Comparison of ENCODE assay signal across 2 cellular contexts in the genomic region with DNA sequence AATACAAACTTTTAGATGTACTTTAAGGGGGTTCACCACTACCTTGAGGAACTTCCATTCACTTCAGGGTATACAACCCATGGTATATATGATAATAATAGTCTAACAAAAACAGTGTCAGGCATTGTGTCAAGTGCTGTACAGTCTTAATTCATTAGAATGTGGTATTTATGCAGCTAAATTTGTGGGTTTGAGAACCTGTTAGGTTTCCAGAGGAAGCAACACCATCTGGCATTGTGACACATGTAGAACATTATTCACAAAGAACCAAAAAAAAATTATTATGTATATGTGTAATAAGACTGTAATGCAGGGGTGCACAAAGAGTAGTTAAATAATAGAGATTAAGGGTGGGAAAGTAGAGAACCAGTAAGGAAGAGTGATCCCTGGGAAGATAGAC.
TF ChIP-seq lines count a peak whose summit lies in the region.

No MANE protein-coding gene starts in this region.

TF ChIP-seq in GM12878, 131 proteins besides CTCF, POLR2A, EP300 and RAD21:
- TF ChIP-seq JUNB (IDR thresholded peaks at IDR 0.05), result no peak
- no peak for TF ChIP-seq RB1 (IDR thresholded peaks at IDR 0.05; ENCODE audit: borderline replicate concordance)
- TF ChIP-seq ZZZ3 (IDR thresholded peaks at IDR 0.05; ENCODE audit: control insufficient read depth, insufficient read length, low read depth), result no peak
- TF ChIP-seq TCF3 (IDR thresholded peaks at IDR 0.05; ENCODE audit: borderline replicate concordance, insufficient read depth, low read depth, low read length), result no peak
- TF ChIP-seq, protein P1, sequence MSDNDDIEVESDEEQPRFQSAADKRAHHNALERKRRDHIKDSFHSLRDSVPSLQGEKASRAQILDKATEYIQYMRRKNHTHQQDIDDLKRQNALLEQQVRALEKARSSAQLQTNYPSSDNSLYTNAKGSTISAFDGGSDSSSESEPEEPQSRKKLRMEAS (IDR thresholded peaks at IDR 0.05; ENCODE audit: low read depth, low read length), result no peak
- TF ChIP-seq BRCA1 (IDR thresholded peaks at IDR 0.05; ENCODE audit: low read depth, low read length), result no peak
- no peak for TF ChIP-seq POLR2AphosphoS5 (IDR thresholded peaks at IDR 0.05; ENCODE audit: low read length)
- TF ChIP-seq, protein P2, sequence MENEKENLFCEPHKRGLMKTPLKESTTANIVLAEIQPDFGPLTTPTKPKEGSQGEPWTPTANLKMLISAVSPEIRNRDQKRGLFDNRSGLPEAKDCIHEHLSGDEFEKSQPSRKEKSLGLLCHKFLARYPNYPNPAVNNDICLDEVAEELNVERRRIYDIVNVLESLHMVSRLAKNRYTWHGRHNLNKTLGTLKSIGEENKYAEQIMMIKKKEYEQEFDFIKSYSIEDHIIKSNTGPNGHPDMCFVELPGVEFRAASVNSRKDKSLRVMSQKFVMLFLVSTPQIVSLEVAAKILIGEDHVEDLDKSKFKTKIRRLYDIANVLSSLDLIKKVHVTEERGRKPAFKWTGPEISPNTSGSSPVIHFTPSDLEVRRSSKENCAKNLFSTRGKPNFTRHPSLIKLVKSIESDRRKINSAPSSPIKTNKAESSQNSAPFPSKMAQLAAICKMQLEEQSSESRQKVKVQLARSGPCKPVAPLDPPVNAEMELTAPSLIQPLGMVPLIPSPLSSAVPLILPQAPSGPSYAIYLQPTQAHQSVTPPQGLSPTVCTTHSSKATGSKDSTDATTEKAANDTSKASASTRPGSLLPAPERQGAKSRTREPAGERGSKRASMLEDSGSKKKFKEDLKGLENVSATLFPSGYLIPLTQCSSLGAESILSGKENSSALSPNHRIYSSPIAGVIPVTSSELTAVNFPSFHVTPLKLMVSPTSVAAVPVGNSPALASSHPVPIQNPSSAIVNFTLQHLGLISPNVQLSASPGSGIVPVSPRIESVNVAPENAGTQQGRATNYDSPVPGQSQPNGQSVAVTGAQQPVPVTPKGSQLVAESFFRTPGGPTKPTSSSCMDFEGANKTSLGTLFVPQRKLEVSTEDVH (IDR thresholded peaks at IDR 0.05; ENCODE audit: low read depth, partially characterized antibody), result no peak
- TF ChIP-seq TBL1XR1 (IDR thresholded peaks at IDR 0.05; ENCODE audit: low read depth, low read length), result no peak
- TF ChIP-seq, protein P3, sequence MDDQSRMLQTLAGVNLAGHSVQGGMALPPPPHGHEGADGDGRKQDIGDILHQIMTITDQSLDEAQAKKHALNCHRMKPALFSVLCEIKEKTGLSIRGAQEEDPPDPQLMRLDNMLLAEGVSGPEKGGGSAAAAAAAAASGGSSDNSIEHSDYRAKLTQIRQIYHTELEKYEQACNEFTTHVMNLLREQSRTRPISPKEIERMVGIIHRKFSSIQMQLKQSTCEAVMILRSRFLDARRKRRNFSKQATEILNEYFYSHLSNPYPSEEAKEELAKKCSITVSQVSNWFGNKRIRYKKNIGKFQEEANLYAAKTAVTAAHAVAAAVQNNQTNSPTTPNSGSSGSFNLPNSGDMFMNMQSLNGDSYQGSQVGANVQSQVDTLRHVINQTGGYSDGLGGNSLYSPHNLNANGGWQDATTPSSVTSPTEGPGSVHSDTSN (IDR thresholded peaks at IDR 0.05; ENCODE audit: insufficient replicate concordance, low read depth, low read length), result no peak
- no peak for TF ChIP-seq PML (IDR thresholded peaks at IDR 0.05; ENCODE audit: low read length)
- no peak for TF ChIP-seq SMARCA5 (IDR thresholded peaks at IDR 0.05)
- no peak for TF ChIP-seq ZBED1 (IDR thresholded peaks at IDR 0.05; ENCODE audit: borderline replicate concordance)
- no peak for TF ChIP-seq MTA3 (IDR thresholded peaks at IDR 0.05; ENCODE audit: borderline replicate concordance, low read length)
- no peak for TF ChIP-seq SIX5 (IDR thresholded peaks at IDR 0.05; ENCODE audit: low read depth, low read length, severe bottlenecking)
- TF ChIP-seq CHD2 (IDR thresholded peaks at IDR 0.05; ENCODE audit: borderline replicate concordance, low read depth, low read length), result no peak
- TF ChIP-seq SIN3A (IDR thresholded peaks at IDR 0.05; ENCODE audit: low read depth, low read length), result no peak
- TF ChIP-seq, protein P4, sequence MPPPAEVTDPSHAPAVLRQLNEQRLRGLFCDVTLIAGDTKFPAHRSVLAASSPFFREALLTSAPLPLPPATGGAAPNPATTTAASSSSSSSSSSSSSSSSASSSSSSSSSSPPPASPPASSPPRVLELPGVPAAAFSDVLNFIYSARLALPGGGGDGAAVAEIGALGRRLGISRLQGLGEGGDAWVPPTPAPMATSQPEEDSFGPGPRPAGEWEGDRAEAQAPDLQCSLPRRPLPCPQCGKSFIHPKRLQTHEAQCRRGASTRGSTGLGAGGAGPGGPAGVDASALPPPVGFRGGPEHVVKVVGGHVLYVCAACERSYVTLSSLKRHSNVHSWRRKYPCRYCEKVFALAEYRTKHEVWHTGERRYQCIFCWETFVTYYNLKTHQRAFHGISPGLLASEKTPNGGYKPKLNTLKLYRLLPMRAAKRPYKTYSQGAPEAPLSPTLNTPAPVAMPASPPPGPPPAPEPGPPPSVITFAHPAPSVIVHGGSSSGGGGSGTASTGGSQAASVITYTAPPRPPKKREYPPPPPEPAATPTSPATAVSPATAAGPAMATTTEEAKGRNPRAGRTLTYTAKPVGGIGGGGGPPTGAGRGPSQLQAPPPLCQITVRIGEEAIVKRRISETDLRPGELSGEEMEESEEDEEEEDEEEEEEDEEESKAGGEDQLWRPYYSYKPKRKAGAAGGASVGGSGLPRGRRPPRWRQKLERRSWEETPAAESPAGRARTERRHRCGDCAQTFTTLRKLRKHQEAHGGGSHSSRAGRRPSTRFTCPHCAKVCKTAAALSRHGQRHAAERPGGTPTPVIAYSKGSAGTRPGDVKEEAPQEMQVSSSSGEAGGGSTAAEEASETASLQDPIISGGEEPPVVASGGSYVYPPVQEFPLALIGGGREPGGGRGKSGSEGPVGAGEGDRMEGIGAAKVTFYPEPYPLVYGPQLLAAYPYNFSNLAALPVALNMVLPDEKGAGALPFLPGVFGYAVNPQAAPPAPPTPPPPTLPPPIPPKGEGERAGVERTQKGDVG (CRISPR knock-in tag; IDR thresholded peaks at IDR 0.05), result no peak

TF ChIP-seq in SK-N-SH, 30 proteins besides CTCF, POLR2A, EP300 and RAD21:
- TF ChIP-seq, protein P5, sequence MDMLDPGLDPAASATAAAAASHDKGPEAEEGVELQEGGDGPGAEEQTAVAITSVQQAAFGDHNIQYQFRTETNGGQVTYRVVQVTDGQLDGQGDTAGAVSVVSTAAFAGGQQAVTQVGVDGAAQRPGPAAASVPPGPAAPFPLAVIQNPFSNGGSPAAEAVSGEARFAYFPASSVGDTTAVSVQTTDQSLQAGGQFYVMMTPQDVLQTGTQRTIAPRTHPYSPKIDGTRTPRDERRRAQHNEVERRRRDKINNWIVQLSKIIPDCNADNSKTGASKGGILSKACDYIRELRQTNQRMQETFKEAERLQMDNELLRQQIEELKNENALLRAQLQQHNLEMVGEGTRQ (IDR thresholded peaks at IDR 0.05; ENCODE audit: borderline replicate concordance, low read depth, low read length), result no peak
- TF ChIP-seq NFIC (IDR thresholded peaks at IDR 0.05; ENCODE audit: borderline replicate concordance) (no peak), POLR2AphosphoS5 (IDR thresholded peaks at IDR 0.05; ENCODE audit: low read depth, low read length) (no peak), RFX5 (IDR thresholded peaks at IDR 0.05; ENCODE audit: low read length) (no peak), RCOR1 (IDR thresholded peaks at IDR 0.05; ENCODE audit: low read length) (no peak), TCF12 (IDR thresholded peaks at IDR 0.05) (no peak), GATA2 (CRISPR knock-in tag; IDR thresholded peaks at IDR 0.05) (no peak), ELF1 (IDR thresholded peaks at IDR 0.05) (no peak), SIN3A (IDR thresholded peaks at IDR 0.05; ENCODE audit: borderline replicate concordance, low read depth, low read length) (no peak), TAF1 (IDR thresholded peaks at IDR 0.05; ENCODE audit: borderline replicate concordance, low read depth, low read length) (no peak), SMC3 (IDR thresholded peaks at IDR 0.05; ENCODE audit: low read depth, low read length) (no peak), CHD2 (IDR thresholded peaks at IDR 0.05; ENCODE audit: low read length, partially characterized antibody) (no peak), EZH2phosphoT487 (IDR thresholded peaks at IDR 0.05; ENCODE audit: borderline replicate concordance, low read depth) (no peak)
